Comparison of ENCODE assay signal across 11 cellular contexts in genomic region chr18:76445741-76446232, GRCh38. TPM values are rescaled to one million over a fixed set of nuclear protein-coding genes. Genes with fewer than 3 reads are reported as not detected.
DNase-seq lines count a peak whose midpoint lies in the region; ATAC-seq and TF ChIP-seq lines count a peak whose summit lies in the region.
"Had no signal": no experiment of that assay in that cellular context is flagged by ENCODE, and none has a peak within 500 bp of the region (broad histone marks: within the 10 kb centered on the region; RNA-seq: fewer than 3 reads in every experiment).

No MANE protein-coding gene starts in this region.

- no peak overlapping the region for H3K23ac ChIP-seq in H9 (ENCODE audit: insufficient read length, low read depth, low read length)

- no peak overlapping the region for H3K4ac ChIP-seq in H9 (ENCODE audit: low read depth, low read length)

- H3K27me3 ChIP-seq in upper lobe of right lung = no peaks in the 10 kb centered on the region
- no peaks in the 10 kb centered on the region for H3K27me3 ChIP-seq in H9 (ENCODE audit: insufficient read depth, low read length)

- H3K4me1 Mint-ChIP-seq in activated CD4-positive, alpha-beta memory T cell treated with anti-CD3 and anti-CD28 coated beads, Interleukin-2, amount 10 ng/mL, durations not matched to agents 7 days and 5 days = peaks cover 7% of the 10 kb centered on the region
- H3K4me1 Mint-ChIP-seq in activated CD4-positive, alpha-beta memory T cell treated with anti-CD3 and anti-CD28 coated beads for 36 hours (ENCODE audit: low read depth) = peaks cover 9% of the 10 kb centered on the region
- H3K4me1 Mint-ChIP-seq in H9 = peaks cover 28 to 36% of the 10 kb centered on the region in 2 experiments

- no peak overlapping the region for H2AFZ ChIP-seq in H9 (ENCODE audit: low read length)

- H2AK5ac ChIP-seq in H9 (ENCODE audit: insufficient read length, low read length) = no peak overlapping the region

- intact Hi-C loops in activated CD4-positive, alpha-beta memory T cell treated with anti-CD3 and anti-CD28 coated beads for 36 hours (cut with micrococcal nuclease) = no loop called here
- intact Hi-C loops in upper lobe of right lung (cut with DNase I) = no loop called here

- CTCF ChIA-PET in activated CD4-positive, alpha-beta memory T cell treated with anti-CD3 and anti-CD28 coated beads, Interleukin-2, amount 10 ng/mL, durations not matched to agents 7 days and 5 days (lab: Charles Lee) = no interaction called here
- CTCF ChIA-PET in activated CD4-positive, alpha-beta memory T cell treated with anti-CD3 and anti-CD28 coated beads for 36 hours (lab: Charles Lee) = no interaction called here

- H4K8ac ChIP-seq in H9 (replicated peaks; ENCODE audit: insufficient read length, low read depth, low read length) = no peak overlapping the region

- no peak overlapping the region for H4K91ac ChIP-seq in H9 (ENCODE audit: insufficient read length, low read depth, low read length)

- H3K79me1 ChIP-seq in H9 (ENCODE audit: insufficient read depth, low read depth, low read length, poor library complexity, severe bottlenecking) = no peaks in the 10 kb centered on the region

- no peaks in the 10 kb centered on the region for H3K36me3 Mint-ChIP-seq in activated CD4-positive, alpha-beta memory T cell treated with anti-CD3 and anti-CD28 coated beads, Interleukin-2, amount 10 ng/mL, durations not matched to agents 7 days and 5 days (ENCODE audit: low read depth)
- no peaks in the 10 kb centered on the region for H3K36me3 Mint-ChIP-seq in activated CD4-positive, alpha-beta memory T cell treated with anti-CD3 and anti-CD28 coated beads for 36 hours
- peaks cover 3 to 7% (median 4%) of the 10 kb centered on the region in 3 experiments; a peak in 4 of 7 replicates for H3K36me3 Mint-ChIP-seq in H9 (ENCODE audit: insufficient read depth in 1 of 3, low read depth in 3 of 3)

- no peak overlapping the region for H3K27ac Mint-ChIP-seq in activated CD4-positive, alpha-beta memory T cell treated with anti-CD3 and anti-CD28 coated beads, Interleukin-2, amount 10 ng/mL, durations not matched to agents 7 days and 5 days
- no peak overlapping the region for H3K27ac Mint-ChIP-seq in activated CD4-positive, alpha-beta memory T cell treated with anti-CD3 and anti-CD28 coated beads for 36 hours
- H3K27ac Mint-ChIP-seq in H9 = peak overlapping the region in 1 of 3 experiments; percentile 63; a peak in 2 of 7 replicates
- H3K27ac Mint-ChIP-seq: T-helper 1 cell treated with Interleukin-12 subunit alpha and Interleukin-12 subunit beta and Interleukin-4 antibody, amounts not matched to agents 30 μg/mL and 1 μg/mL, for 36 hours had no signal

- H3K36me3 ChIP-seq in upper lobe of right lung = peaks cover 19% of the 10 kb centered on the region

- H3K14ac ChIP-seq in H9 (ENCODE audit: insufficient read depth, low read length) = no peak overlapping the region

- no peaks in the 10 kb centered on the region for H3K9me3 Mint-ChIP-seq in activated CD4-positive, alpha-beta memory T cell treated with anti-CD3 and anti-CD28 coated beads, Interleukin-2, amount 10 ng/mL, durations not matched to agents 7 days and 5 days
- H3K9me3 Mint-ChIP-seq in activated CD4-positive, alpha-beta memory T cell treated with anti-CD3 and anti-CD28 coated beads for 36 hours = no peaks in the 10 kb centered on the region
- H3K9me3 Mint-ChIP-seq in H9 = no peaks in the 10 kb centered on the region
- H3K9me3 Mint-ChIP-seq: T-helper 1 cell treated with Interleukin-12 subunit alpha and Interleukin-12 subunit beta and Interleukin-4 antibody, amounts not matched to agents 30 μg/mL and 1 μg/mL, for 36 hours had no signal

- no peak for TF ChIP-seq CTCF in upper lobe of right lung (IDR thresholded peaks at IDR 0.05)
- TF ChIP-seq CTCF in H9 (conservative IDR thresholded peaks at IDR 0.05) = no peak

- no peak overlapping the region for H2BK20ac ChIP-seq in H9 (ENCODE audit: low read depth, low read length, poor library complexity, severe bottlenecking)

- H3K4me1 ChIP-seq in upper lobe of right lung = peaks cover 17% of the 10 kb centered on the region
- 0 out of 2 replicates have a peak, but pooled peaks cover 2% of the 10 kb centered on the region for H3K4me1 ChIP-seq in H9 (ENCODE audit: insufficient read depth, low read length)

- no peak overlapping the region for H3K4me2 ChIP-seq in H9 (ENCODE audit: insufficient read depth, insufficient read length, low read length)

- POLR2A ChIA-PET in activated CD4-positive, alpha-beta memory T cell treated with anti-CD3 and anti-CD28 coated beads, Interleukin-2, amount 10 ng/mL, durations not matched to agents 7 days and 5 days (lab: Charles Lee) = no interaction called here
- POLR2A ChIA-PET in activated CD4-positive, alpha-beta memory T cell treated with anti-CD3 and anti-CD28 coated beads for 36 hours (lab: Charles Lee) = no interaction called here

- H3K27me3 Mint-ChIP-seq in activated CD4-positive, alpha-beta memory T cell treated with anti-CD3 and anti-CD28 coated beads, Interleukin-2, amount 10 ng/mL, durations not matched to agents 7 days and 5 days = peaks cover 9% of the 10 kb centered on the region
- peaks cover 20% of the 10 kb centered on the region for H3K27me3 Mint-ChIP-seq in activated CD4-positive, alpha-beta memory T cell treated with anti-CD3 and anti-CD28 coated beads for 36 hours
- H3K27me3 Mint-ChIP-seq in H9 (ENCODE audit: low read depth) = peaks cover 3% of the 10 kb centered on the region

- no peak overlapping the region for H3K18ac ChIP-seq in H9 (ENCODE audit: insufficient read length, low read depth, low read length)

- peaks cover 2% of the 10 kb centered on the region for H3K23me2 ChIP-seq in H9 (ENCODE audit: insufficient read length, low read depth, low read length, poor library complexity, severe bottlenecking)

- H3K9me3 ChIP-seq in upper lobe of right lung (no peaks in the 10 kb centered on the region), H9 (ENCODE audit: control insufficient read depth, low read depth, low read length) (no peaks in the 10 kb centered on the region)

- no peaks in the 10 kb centered on the region for H4K20me1 ChIP-seq in H9 (ENCODE audit: control insufficient read depth, insufficient read depth, insufficient read length)

- ATAC-seq in upper lobe of right lung (no peak), HG02973 (IDR thresholded peaks at IDR 0.05; ENCODE audit: unreplicated experiment) (no peak)

- no peak overlapping the region for H2BK15ac ChIP-seq in H9 (ENCODE audit: low read depth, low read length)

- no peak overlapping the region for H3K56ac ChIP-seq in H9 (ENCODE audit: insufficient read length, low read depth, low read length)

- H3T11ph ChIP-seq in H9 (ENCODE audit: low read length) = no peak overlapping the region

- H4K5ac ChIP-seq in H9 (ENCODE audit: insufficient read length, low read depth, low read length) = no peak overlapping the region

- H3K9ac ChIP-seq in H9 (ENCODE audit: extremely low read depth, insufficient read length, low read length) = no peak overlapping the region

- H3K27ac ChIP-seq in epithelial cell of prostate (peak overlapping the region; percentile 13), upper lobe of right lung (no peak overlapping the region), H9 (ENCODE audit: insufficient read length, low read depth, low read length) (no peak overlapping the region)

- H3K4me3 Mint-ChIP-seq in activated CD4-positive, alpha-beta memory T cell treated with anti-CD3 and anti-CD28 coated beads, Interleukin-2, amount 10 ng/mL, durations not matched to agents 7 days and 5 days = no peak overlapping the region
- H3K4me3 Mint-ChIP-seq in activated CD4-positive, alpha-beta memory T cell treated with anti-CD3 and anti-CD28 coated beads for 36 hours = no peak overlapping the region
- no peak overlapping the region for H3K4me3 Mint-ChIP-seq in H9
- H3K4me3 Mint-ChIP-seq: T-helper 1 cell treated with Interleukin-12 subunit alpha and Interleukin-12 subunit beta and Interleukin-4 antibody, amounts not matched to agents 30 μg/mL and 1 μg/mL, for 36 hours had no signal

- DNase-seq in activated CD4-positive, alpha-beta memory T cell treated with anti-CD3 and anti-CD28 coated beads, Interleukin-2, amount 10 ng/mL, durations not matched to agents 7 days and 5 days = peak; percentile 9
- no peak for DNase-seq in activated CD4-positive, alpha-beta memory T cell treated with anti-CD3 and anti-CD28 coated beads for 36 hours
- DNase-seq in epithelial cell of prostate (ENCODE audit: low read depth, low spot score) = no peak
- DNase-seq in myocyte (ENCODE audit: low read depth) = peak; percentile 54
- DNase-seq in upper lobe of right lung = peak; percentile 52
- DNase-seq in H9 = no peak
- no peak for DNase-seq in SIG-M5 treated with dmso at 0.1 percent for 504 hours (lab: John Stamatoyannopoulos, UW; ENCODE audit: unreplicated experiment)
- DNase-seq: 8988T, caudate nucleus had no signal

- H2BK120ac ChIP-seq in H9 (ENCODE audit: low read depth, low read length, poor library complexity, severe bottlenecking) = no peak overlapping the region

- H2BK12ac ChIP-seq in H9 (ENCODE audit: insufficient read length, low read depth, low read length) = no peak overlapping the region

- WGBS in H9 (ENCODE audit: extremely low coverage, insufficient read length, low lambda C conversion rate) = no CpG with 5 or more reads among the region's 11 CpGs

- H3K79me2 ChIP-seq in H9 (ENCODE audit: insufficient read depth, low read length) = no peaks in the 10 kb centered on the region

- H3K4me3 ChIP-seq in upper lobe of right lung = no peak overlapping the region

- no peak overlapping the region for H2BK5ac ChIP-seq in H9 (ENCODE audit: insufficient read length, low read length)

RNA-seq across cellular contexts. Expression of gene ZNF516, which starts 49.3 kb away (rescaled TPM):
- 1 to 10 TPM; 3.9 to 5.0 TPM for total RNA-seq in activated CD4-positive, alpha-beta memory T cell treated with anti-CD3 and anti-CD28 coated beads, Interleukin-2, amount 10 ng/mL, durations not matched to agents 7 days and 5 days
- total RNA-seq in activated CD4-positive, alpha-beta memory T cell treated with anti-CD3 and anti-CD28 coated beads for 36 hours = 1 to 10 TPM; 2.7 to 4.8 TPM
- total RNA-seq in myocyte (11.3 TPM in 2 replicates), upper lobe of right lung (28.0 TPM), H9 (2021) (22.6 and 22.7 TPM in 2 replicates)
- 5.5 TPM for polyA plus RNA-seq in myocyte (2012)

Comparison
In these comparisons a context has a peak if more than half of its experiments do, and no peak if none do; other contexts are left out.
1. DNase-seq: peak in activated CD4-positive, alpha-beta memory T cell treated with anti-CD3 and anti-CD28 coated beads, Interleukin-2, amount 10 ng/mL, durations not matched to agents 7 days and 5 days (single experiment), myocyte (single experiment) and upper lobe of right lung (single experiment); none in activated CD4-positive, alpha-beta memory T cell treated with anti-CD3 and anti-CD28 coated beads for 36 hours (single experiment), epithelial cell of prostate (single experiment), H9 (single experiment) and SIG-M5 treated with dmso at 0.1 percent for 504 hours (single experiment).